Comparison of ENCODE assay signal across 1 cellular context in genomic region chr1:207603777-207604176, GRCh38.
TF ChIP-seq lines count a peak whose summit lies in the region.

No MANE protein-coding gene starts in this region.

TF ChIP-seq in HepG2, 621 proteins besides CTCF, POLR2A, EP300 and RAD21 (continued from another document and continues in another):
- TF ChIP-seq ZBTB1 (CRISPR knock-in tag; IDR thresholded peaks at IDR 0.05; ENCODE audit: borderline replicate concordance) (no peak), PHF5A (CRISPR knock-in tag; IDR thresholded peaks at IDR 0.05; ENCODE audit: low read depth, unreplicated experiment) (no peak), HIVEP1 (CRISPR knock-in tag; IDR thresholded peaks at IDR 0.05) (no peak), ZNF484 (CRISPR knock-in tag; IDR thresholded peaks at IDR 0.05; ENCODE audit: borderline replicate concordance, low read depth) (no peak), HDAC2 (CRISPR knock-in tag; IDR thresholded peaks at IDR 0.05) (peak; percentile 97), ZNF552 (CRISPR knock-in tag; IDR thresholded peaks at IDR 0.05; ENCODE audit: borderline replicate concordance) (no peak), NKX3-1 (CRISPR knock-in tag; IDR thresholded peaks at IDR 0.05) (peak; percentile 88; the same call in 1 of the 2 replicates), TAF15 (IDR thresholded peaks at IDR 0.05; ENCODE audit: low read depth, low read length, poor library complexity, severe bottlenecking) (no peak), SOX13 (IDR thresholded peaks at IDR 0.05) (peak; percentile 87), SOX13 (CRISPR knock-in tag; conservative IDR thresholded peaks at IDR 0.05 in 1 of 2, IDR thresholded peaks at IDR 0.05 in 1 of 2) (peak in 1 of 2 experiments; percentile 97; a peak in 2 of 4 replicates), SMAD3 (CRISPR knock-in tag; IDR thresholded peaks at IDR 0.05) (peak; percentile 71; the same call in 1 of the 2 replicates), TOE1 (CRISPR knock-in tag; IDR thresholded peaks at IDR 0.05) (no peak), CBX5 (CRISPR knock-in tag; IDR thresholded peaks at IDR 0.05; ENCODE audit: borderline replicate concordance) (no peak), ZNF780A (CRISPR knock-in tag; IDR thresholded peaks at IDR 0.05) (no peak), LBX2 (CRISPR knock-in tag; IDR thresholded peaks at IDR 0.05; ENCODE audit: borderline replicate concordance) (no peak), TBX2 (CRISPR knock-in tag; IDR thresholded peaks at IDR 0.05; ENCODE audit: borderline replicate concordance) (peak; percentile 82), FOXK2 (IDR thresholded peaks at IDR 0.05) (peak; percentile 85), GFI1 (CRISPR knock-in tag; IDR thresholded peaks at IDR 0.05; ENCODE audit: borderline replicate concordance) (peak; percentile 96), ZNF605 (CRISPR knock-in tag; IDR thresholded peaks at IDR 0.05) (no peak), ETS1 (CRISPR knock-in tag; IDR thresholded peaks at IDR 0.05) (no peak), ZNF557 (CRISPR knock-in tag; IDR thresholded peaks at IDR 0.05) (no peak), SRSF4 (IDR thresholded peaks at IDR 0.05; ENCODE audit: low read depth, low read length, poor library complexity, severe bottlenecking) (no peak), ZFX (CRISPR knock-in tag; IDR thresholded peaks at IDR 0.05; ENCODE audit: low read depth) (no peak), SIN3A (IDR thresholded peaks at IDR 0.05; ENCODE audit: borderline replicate concordance, low read depth, low read length) (no peak), SKI (IDR thresholded peaks at IDR 0.05; ENCODE audit: partially characterized antibody) (peak; percentile 96), ZNF687 (CRISPR knock-in tag; IDR thresholded peaks at IDR 0.05) (no peak), NFKBIZ (CRISPR knock-in tag; IDR thresholded peaks at IDR 0.05) (peak; percentile 89; the same call in 1 of the 2 replicates), ZNF530 (CRISPR knock-in tag; IDR thresholded peaks at IDR 0.05; ENCODE audit: low read depth) (no peak), ZFP37 (CRISPR knock-in tag; IDR thresholded peaks at IDR 0.05; ENCODE audit: borderline replicate concordance) (no peak), MTA1 (CRISPR knock-in tag; IDR thresholded peaks at IDR 0.05; ENCODE audit: borderline replicate concordance) (no peak), ZNF678 (CRISPR knock-in tag; IDR thresholded peaks at IDR 0.05) (no peak), MED8 (CRISPR knock-in tag; IDR thresholded peaks at IDR 0.05; ENCODE audit: insufficient replicate concordance) (no peak), ATF3 (CRISPR knock-in tag; IDR thresholded peaks at IDR 0.05) (peak; percentile 86), DZIP1 (CRISPR knock-in tag; IDR thresholded peaks at IDR 0.05) (no peak), ARNT (IDR thresholded peaks at IDR 0.05) (no peak), ZNF800 (CRISPR knock-in tag; IDR thresholded peaks at IDR 0.05) (no peak), ZKSCAN8 (CRISPR knock-in tag; IDR thresholded peaks at IDR 0.05; ENCODE audit: borderline replicate concordance) (peak; percentile 69), CC2D1A (CRISPR knock-in tag; IDR thresholded peaks at IDR 0.05) (no peak), EEA1 (CRISPR knock-in tag; IDR thresholded peaks at IDR 0.05; ENCODE audit: borderline replicate concordance) (no peak), ZNF567 (CRISPR knock-in tag; IDR thresholded peaks at IDR 0.05; ENCODE audit: borderline replicate concordance) (no peak), CBFB (CRISPR knock-in tag; IDR thresholded peaks at IDR 0.05) (no peak), NR0B2 (CRISPR knock-in tag; IDR thresholded peaks at IDR 0.05) (no peak), HMG20A (CRISPR knock-in tag; IDR thresholded peaks at IDR 0.05; ENCODE audit: borderline replicate concordance) (peak; percentile 99), YEATS2 (CRISPR knock-in tag; IDR thresholded peaks at IDR 0.05; ENCODE audit: borderline replicate concordance) (no peak; the same call in 1 of the 2 replicates), ZKSCAN1 (IDR thresholded peaks at IDR 0.05; ENCODE audit: low read length) (no peak), PHB2 (IDR thresholded peaks at IDR 0.05; ENCODE audit: partially characterized antibody) (no peak), SUZ12 (IDR thresholded peaks at IDR 0.05; ENCODE audit: low read depth, low read length) (no peak), ELF1 (CRISPR knock-in tag; IDR thresholded peaks at IDR 0.05) (no peak), RFX1 (IDR thresholded peaks at IDR 0.05) (no peak), AFF4 (CRISPR knock-in tag; IDR thresholded peaks at IDR 0.05) (no peak), ZMAT5 (CRISPR knock-in tag; IDR thresholded peaks at IDR 0.05; ENCODE audit: borderline replicate concordance, low read depth) (no peak), TCF12 (IDR thresholded peaks at IDR 0.05) (no peak), TCF12 (CRISPR knock-in tag; IDR thresholded peaks at IDR 0.05) (0 out of 2 replicates have a peak, but pooled peaks have one; percentile 43), TFDP1 (CRISPR knock-in tag; IDR thresholded peaks at IDR 0.05; ENCODE audit: borderline replicate concordance) (no peak), ZBTB38 (CRISPR knock-in tag; IDR thresholded peaks at IDR 0.05) (no peak), NAIF1 (CRISPR knock-in tag; IDR thresholded peaks at IDR 0.05; ENCODE audit: borderline replicate concordance) (no peak), ZBTB42 (CRISPR knock-in tag; IDR thresholded peaks at IDR 0.05) (no peak), TGIF2 (CRISPR knock-in tag; IDR thresholded peaks at IDR 0.05) (no peak), MIXL1 (CRISPR knock-in tag; IDR thresholded peaks at IDR 0.05) (peak; percentile 65; the same call in 1 of the 2 replicates)
